Comparison of ENCODE assay signal across 20 cellular contexts in genomic region chr10:112807013-112807412, GRCh38.
DNase-seq lines count a peak whose midpoint lies in the region; ATAC-seq, FAIRE-seq and TF ChIP-seq lines count a peak whose summit lies in the region.
"Had no signal": no experiment of that assay in that cellular context is flagged by ENCODE, and none has a peak within 500 bp of the region (broad histone marks: within the 10 kb centered on the region; RNA-seq: fewer than 3 reads in every experiment).

No MANE protein-coding gene starts in this region.

- FAIRE-seq in H1 (lab: Jason Lieb, UNC), result no peak
- FAIRE-seq: D721Med, GM12878, GM19239, HepG2 had no signal

- H2AK5ac ChIP-seq in H9 (ENCODE audit: insufficient read length, low read length) (peak overlapping the region; percentile 13), H1 (ENCODE audit: low read depth, low read length) (peak overlapping the region; percentile 91)

- no peaks in the 10 kb centered on the region for H3K27me3 ChIP-seq in BE2C
- no peaks in the 10 kb centered on the region for H3K27me3 ChIP-seq in H9 (ENCODE audit: insufficient read depth, low read length)
- peaks cover 0 to 5% (median 0%) of the 10 kb centered on the region in 4 experiments; a peak in 1 of 7 replicates for H3K27me3 ChIP-seq in H1 (replicated peaks in 1 of 4; ENCODE audit: control insufficient read depth in 3 of 4, extremely low read depth in 1 of 4, insufficient read depth in 3 of 4, low read length in 3 of 4)

- intact Hi-C loops in left cardiac atrium (cut with DNase I), result no loop called here

- peaks cover 4% of the 10 kb centered on the region; the same call in 1 of the 2 replicates for H3K36me3 ChIP-seq in BE2C
- H3K36me3 ChIP-seq in H1 (ENCODE audit: control insufficient read depth in 2 of 4, insufficient read depth in 4 of 4, low read length in 3 of 4), result no peaks in the 10 kb centered on the region; a peak in 1 of 8 replicates

- H3K4me1 Mint-ChIP-seq in H9 (peaks cover 38% of the 10 kb centered on the region in 2 experiments), nephron progenitor cell (peaks cover 22% of the 10 kb centered on the region)
- H3K4me1 Mint-ChIP-seq: IgD-negative memory B cell had no signal

- no peak overlapping the region for H2BK5ac ChIP-seq in H9 (ENCODE audit: insufficient read length, low read length)
- H2BK5ac ChIP-seq in H1 (ENCODE audit: low read depth, low read length), result no peak overlapping the region

- no peak overlapping the region for H3K4ac ChIP-seq in H9 (ENCODE audit: low read depth, low read length)
- H3K4ac ChIP-seq in H1 (replicated peaks; ENCODE audit: insufficient read length, low read depth, low read length), result no peak overlapping the region

- H2BK15ac ChIP-seq in H9 (ENCODE audit: low read depth, low read length) (no peak overlapping the region), H1 (ENCODE audit: low read length) (no peak overlapping the region)

- peaks cover 0 to 4% of the 10 kb centered on the region in 2 experiments; a peak in 1 of 5 replicates for H3K9me3 Mint-ChIP-seq in H9
- peaks cover 3% of the 10 kb centered on the region for H3K9me3 Mint-ChIP-seq in nephron progenitor cell
- H3K9me3 Mint-ChIP-seq: CD4-positive, alpha-beta T cell; GM23338; IgD-negative memory B cell had no signal

- H3K79me1 ChIP-seq in H9 (ENCODE audit: insufficient read depth, low read depth, low read length, poor library complexity, severe bottlenecking), result no peaks in the 10 kb centered on the region
- no peaks in the 10 kb centered on the region for H3K79me1 ChIP-seq in H1 (ENCODE audit: low read depth, low read length)

- no peak overlapping the region for H3K27ac ChIP-seq in H9 (ENCODE audit: insufficient read length, low read depth, low read length)
- H3K27ac ChIP-seq in H1 (ENCODE audit: low read depth, low read length), result no peak overlapping the region
- H3K27ac ChIP-seq: C4-2B had no signal

- POLR2A ChIA-PET in H1 (lab: Charles Lee; ENCODE audit: partially characterized antibody), result interaction anchor here (1.3 kb wide), 1 partner anchor 10 kb away, joined by 3 read pairs; no protein-coding TSS in a partner anchor

- H3K79me2 ChIP-seq in H9 (ENCODE audit: insufficient read depth, low read length) (no peaks in the 10 kb centered on the region), H1 (ENCODE audit: control insufficient read depth in 1 of 2, insufficient read depth in 2 of 2, low read length in 2 of 2) (no peaks in the 10 kb centered on the region)

- no peaks in the 10 kb centered on the region for H3K23me2 ChIP-seq in H9 (ENCODE audit: insufficient read length, low read depth, low read length, poor library complexity, severe bottlenecking)
- H3K23me2 ChIP-seq in H1 (ENCODE audit: low read depth, low read length), result no peaks in the 10 kb centered on the region

- WGBS in H9 (ENCODE audit: extremely low coverage, insufficient read length, low lambda C conversion rate), result no CpG with 5 or more reads among the region's 8 CpGs
- WGBS in H1 (ENCODE audit: extremely low coverage in 1 of 2, insufficient coverage in 1 of 2, insufficient read length in 1 of 2, insufficient replicate concordance in 2 of 2, low coverage in 1 of 2, low lambda C conversion rate in 2 of 2, missing lambda C conversion rate in 1 of 2), 2 experiments, result 94% methylated on average over 8 of the region's 8 CpGs; no CpG with 5 or more reads in 1 of the 2 experiments

- CTCF ChIA-PET in H1 (lab: Charles Lee; ENCODE audit: partially characterized antibody), result interaction anchor here (0.7 to 1.1 kb wide), 3 partner anchors 15 to 96 kb away, joined by 3 read pairs; no protein-coding TSS in a partner anchor

- no peak overlapping the region for H3K56ac ChIP-seq in H9 (ENCODE audit: insufficient read length, low read depth, low read length)
- H3K56ac ChIP-seq in H1 (replicated peaks; ENCODE audit: insufficient read length, low read depth, low read length), result no peak overlapping the region

- H4K5ac ChIP-seq in H9 (ENCODE audit: insufficient read length, low read depth, low read length) (no peak overlapping the region), H1 (ENCODE audit: insufficient read length, low read depth, low read length) (no peak overlapping the region)

- no peak overlapping the region; a peak in 1 of 5 replicates for H3K4me3 Mint-ChIP-seq in H9
- no peak overlapping the region for H3K4me3 Mint-ChIP-seq in nephron progenitor cell
- H3K4me3 Mint-ChIP-seq: CD4-positive, alpha-beta T cell; GM23338; IgD-negative memory B cell had no signal

- H3K9ac ChIP-seq in H9 (ENCODE audit: extremely low read depth, insufficient read length, low read length), result no peak overlapping the region
- no peak overlapping the region for H3K9ac ChIP-seq in H1 (replicated peaks in 1 of 4; ENCODE audit: extremely low read depth in 1 of 4, low read depth in 3 of 4, low read length in 3 of 4)

- H4K20me1 ChIP-seq in H9 (ENCODE audit: control insufficient read depth, insufficient read depth, insufficient read length) (no peaks in the 10 kb centered on the region), H1 (replicated peaks in 1 of 2; ENCODE audit: control insufficient read depth in 1 of 2, insufficient read depth in 2 of 2, low read length in 2 of 2) (no peaks in the 10 kb centered on the region)

- no peak overlapping the region for H4K8ac ChIP-seq in H9 (replicated peaks; ENCODE audit: insufficient read length, low read depth, low read length)
- H4K8ac ChIP-seq in H1 (ENCODE audit: extremely low read depth, insufficient read depth, low read length), result no peak overlapping the region

- no peak for TF ChIP-seq POLR2A in H1 (IDR thresholded peaks at IDR 0.05; ENCODE audit: control extremely low read depth in 1 of 2, low read depth in 2 of 2, low read length in 2 of 2)

- H3K14ac ChIP-seq in H9 (ENCODE audit: insufficient read depth, low read length) (no peak overlapping the region), H1 (ENCODE audit: insufficient read length) (no peak overlapping the region)

- H3K4me3 ChIP-seq in BE2C (ENCODE audit: low read depth, low read length) (no peak overlapping the region), H1 (ENCODE audit: extremely low read depth in 1 of 4, insufficient read depth in 2 of 4, low read depth in 3 of 4, low read length in 4 of 4) (no peak overlapping the region)
- H3K4me3 ChIP-seq: GM12878, GM23338 had no signal

- TF ChIP-seq EP300 in H1 (IDR thresholded peaks at IDR 0.05; ENCODE audit: borderline replicate concordance in 1 of 2, low read depth in 2 of 2, low read length in 2 of 2), result no peak

- DNase-seq in BE2C, result peak; percentile 65
- peak; percentile 11 for DNase-seq in H9
- DNase-seq in H1 (ENCODE audit: low read depth in 1 of 2, low spot score in 2 of 2), result peak in 1 of 2 experiments; percentile 23
- no peak for DNase-seq in nephron progenitor cell
- no peak for DNase-seq in LoVo (ENCODE audit: low spot score)
- no peak for DNase-seq in NCI-H1930 (lab: John Stamatoyannopoulos, UW)
- DNase-seq in nucleus accumbens (lab: John Stamatoyannopoulos, UW), result no peak
- no peak for DNase-seq in left cardiac atrium
- DNase-seq: Caco-2; CD4-positive, alpha-beta T cell; DMS79 treated with DMSO at 0.1 percent for 48 hours; H7; KBM-7 had no signal

- H3K9me3 ChIP-seq in BE2C, result no peaks in the 10 kb centered on the region
- no peaks in the 10 kb centered on the region for H3K9me3 ChIP-seq in H9 (ENCODE audit: control insufficient read depth, low read depth, low read length)
- H3K9me3 ChIP-seq in H1 (ENCODE audit: insufficient read depth in 2 of 2, low read depth in 1 of 2, low read length in 1 of 2), result no peaks in the 10 kb centered on the region
- H3K9me3 ChIP-seq: Caco-2 had no signal

- H3K27me3 Mint-ChIP-seq in H9 (ENCODE audit: low read depth), result peaks cover 8% of the 10 kb centered on the region
- no peaks in the 10 kb centered on the region for H3K27me3 Mint-ChIP-seq in nephron progenitor cell (ENCODE audit: low read depth, poor library complexity)
- H3K27me3 Mint-ChIP-seq: CD4-positive, alpha-beta T cell; IgD-negative memory B cell had no signal

- no peak overlapping the region for H3K27ac Mint-ChIP-seq in H9
- peak overlapping the region; percentile 39 for H3K27ac Mint-ChIP-seq in nephron progenitor cell
- H3K27ac Mint-ChIP-seq: CD4-positive, alpha-beta T cell; GM23338; IgD-negative memory B cell had no signal

- H3K18ac ChIP-seq in H9 (ENCODE audit: insufficient read length, low read depth, low read length), result peak overlapping the region; percentile 6
- H3K18ac ChIP-seq in H1 (ENCODE audit: extremely low read depth, low read length), result no peak overlapping the region

- no peak for TF ChIP-seq RAD21 in H1 (IDR thresholded peaks at IDR 0.05 in 1 of 2, conservative IDR thresholded peaks at IDR 0.05 in 1 of 2; ENCODE audit: low read depth in 2 of 2, low read length in 2 of 2)

- H3K36me3 Mint-ChIP-seq in H9 (ENCODE audit: insufficient read depth in 1 of 3, low read depth in 3 of 3), result peaks cover 6 to 13% (median 8%) of the 10 kb centered on the region in 3 experiments; a peak in 6 of 7 replicates
- H3K36me3 Mint-ChIP-seq in nephron progenitor cell (ENCODE audit: low read depth), result peaks cover 13% of the 10 kb centered on the region

- H4K91ac ChIP-seq in H9 (ENCODE audit: insufficient read length, low read depth, low read length), result peak overlapping the region; percentile 61
- H4K91ac ChIP-seq in H1 (replicated peaks; ENCODE audit: insufficient read length, low read length), result no peak overlapping the region

- ATAC-seq in left cardiac atrium, result no peak
- ATAC-seq: GM12878, GM23338, HepG2 had no signal

- H3K4me2 ChIP-seq in H9 (ENCODE audit: insufficient read depth, insufficient read length, low read length) (no peak overlapping the region), H1 (ENCODE audit: insufficient read depth in 1 of 2, low read depth in 2 of 2, low read length in 2 of 2) (no peak overlapping the region)
- H3K4me2 ChIP-seq: GM23338 had no signal

- H3K23ac ChIP-seq in H9 (ENCODE audit: insufficient read length, low read depth, low read length) (no peak overlapping the region), H1 (ENCODE audit: insufficient read length) (no peak overlapping the region)

- no peak overlapping the region for H2BK20ac ChIP-seq in H9 (ENCODE audit: low read depth, low read length, poor library complexity, severe bottlenecking)
- H2BK20ac ChIP-seq in H1 (ENCODE audit: low read length), result 0 out of 2 replicates have a peak overlapping the region, but pooled peaks have one; percentile 63

- H2BK12ac ChIP-seq in H9 (ENCODE audit: insufficient read length, low read depth, low read length) (peak overlapping the region; percentile 10), H1 (ENCODE audit: low read depth, low read length) (peak overlapping the region; percentile 86)

- no peak overlapping the region for H3T11ph ChIP-seq in H9 (ENCODE audit: low read length)

- TF ChIP-seq CTCF in BE2C (IDR thresholded peaks at IDR 0.05; ENCODE audit: low read depth, low read length) (no peak), H9 (conservative IDR thresholded peaks at IDR 0.05) (no peak), H1 (IDR thresholded peaks at IDR 0.05; ENCODE audit: control extremely low read depth in 1 of 3, insufficient read depth in 1 of 3, low read depth in 1 of 3, low read length in 3 of 3) (no peak), nephron progenitor cell (IDR thresholded peaks at IDR 0.05) (no peak)

- H3K4me1 ChIP-seq in BE2C (peaks cover 37% of the 10 kb centered on the region), H9 (ENCODE audit: insufficient read depth, low read length) (peaks cover 16% of the 10 kb centered on the region), H1 (replicated peaks in 1 of 4; ENCODE audit: control insufficient read depth in 3 of 4, insufficient read depth in 4 of 4, low read length in 3 of 4) (peaks cover 4 to 22% (median 16%) of the 10 kb centered on the region in 4 experiments)

- H2AFZ ChIP-seq in H9 (ENCODE audit: low read length) (no peak overlapping the region), H1 (ENCODE audit: low read length) (no peak overlapping the region)
- H2AFZ ChIP-seq: GM23338 had no signal

- H2BK120ac ChIP-seq in H9 (ENCODE audit: low read depth, low read length, poor library complexity, severe bottlenecking) (no peak overlapping the region), H1 (replicated peaks; ENCODE audit: low read depth, low read length) (no peak overlapping the region)

Comparison
In these comparisons a context has a peak if more than half of its experiments do, and no peak if none do; other contexts are left out.
1. DNase-seq: peak in BE2C (single experiment) and H9 (single experiment); none in nephron progenitor cell (single experiment), LoVo (single experiment), NCI-H1930 (0 of 2), nucleus accumbens (0 of 56) and left cardiac atrium (single experiment).